ENCODE assay signal across 22 cellular contexts in the genomic region with DNA sequence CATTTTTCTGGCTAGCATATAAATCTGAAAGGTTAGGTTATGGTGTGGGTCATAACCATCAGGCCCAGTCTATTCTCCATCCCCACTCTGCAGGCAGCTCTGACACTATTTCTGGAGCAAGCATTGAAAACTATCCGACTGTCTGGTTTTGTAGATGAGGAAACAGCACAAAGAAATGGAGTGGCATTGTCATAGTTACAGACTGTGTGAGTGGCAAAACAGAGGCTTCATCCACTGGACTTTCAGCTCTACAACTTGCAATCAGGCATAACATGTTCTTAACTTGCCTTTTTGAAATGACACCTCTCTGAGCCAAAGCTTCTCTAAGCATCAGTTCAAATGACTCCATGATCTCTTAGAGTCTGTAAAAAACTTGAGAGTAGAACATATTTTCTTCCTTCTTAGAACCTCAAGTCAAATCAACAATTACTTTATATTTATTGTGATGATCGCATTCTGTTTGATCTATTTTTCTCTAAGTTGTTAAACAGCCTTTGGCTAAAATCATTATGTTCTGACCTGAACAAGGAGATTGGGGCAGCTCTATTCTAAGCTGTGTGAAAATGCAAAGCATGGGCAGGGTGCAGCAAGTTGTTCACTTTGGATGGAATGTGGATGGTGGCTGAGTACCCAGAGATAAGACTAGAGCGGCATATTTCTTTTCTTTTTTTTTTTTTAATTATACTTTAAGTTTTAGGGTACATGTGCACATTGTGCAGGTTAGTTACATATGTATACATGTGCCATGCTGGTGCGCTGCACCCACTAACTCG.
A peak's percentile ranks its signal among the peaks of the same experiment; 100 is the strongest.
DNase-seq lines count a peak whose midpoint lies in the region; ATAC-seq, FAIRE-seq and TF ChIP-seq lines count a peak whose summit lies in the region.
"Had no signal": no experiment of that assay in that cellular context is flagged by ENCODE, and none has a peak within 500 bp of the region (broad histone marks: within the 10 kb centered on the region; RNA-seq: fewer than 3 reads in every experiment).

No MANE protein-coding gene starts in this region.

- H3K4me3 ChIP-seq in hepatocyte = no peak overlapping the region
- H3K4me3 ChIP-seq: SJCRH30 had no signal

- H3K27me3 ChIP-seq in hepatocyte = no peaks in the 10 kb centered on the region
- H3K27me3 ChIP-seq: BE2C, SJCRH30 had no signal

- TF ChIP-seq CTCF in hepatocyte (IDR thresholded peaks at IDR 0.05; ENCODE audit: poor library complexity) = no peak

- no peak overlapping the region for H3K4me2 ChIP-seq in hepatocyte
- H3K4me2 ChIP-seq: KMS-11 had no signal

- peak; percentile 17 for DNase-seq in NCI-H2029 (lab: John Stamatoyannopoulos, UW)
- no peak for DNase-seq in NCI-H2029 treated with DMSO at 0.1 percent for 48 hours (lab: John Stamatoyannopoulos, UW)
- peak; percentile 84 for DNase-seq in NCI-H187 treated with DMSO at 0.1 percent for 48 hours (lab: John Stamatoyannopoulos, UW)
- DNase-seq in hepatocyte (ENCODE audit: low spot score) = no peak
- no peak for DNase-seq in urothelium cell line (ENCODE audit: low spot score)
- DNase-seq: 8988T; ACHN; BE2C; CD8-positive, alpha-beta memory T cell; DMS 273 treated with DMSO at 0.1 percent for 48 hours; MM.1S; NCI-H2171; NCI-H226; NCI-H524; NCI-H774; SJCRH30 had no signal

- no peak for FAIRE-seq in urothelium cell line (lab: Jason Lieb, UNC)
- FAIRE-seq: RCC 7860 had no signal

- H3K4me1 ChIP-seq in hepatocyte (ENCODE audit: insufficient read depth) = peaks cover 9% of the 10 kb centered on the region
- H3K4me1 ChIP-seq: BE2C, SJCRH30 had no signal

- no peak overlapping the region for H2AFZ ChIP-seq in hepatocyte

- H3K9me3 ChIP-seq in hepatocyte (ENCODE audit: low read depth) = no peaks in the 10 kb centered on the region
- H3K9me3 ChIP-seq: BE2C, SJCRH30 had no signal

- H3K27ac ChIP-seq in hepatocyte (peak overlapping the region; percentile 33), temporal lobe (ENCODE audit: low read depth, low read length) (peak overlapping the region; percentile 25)
- H3K27ac ChIP-seq: KMS-11, SJCRH30 had no signal

- peaks cover 5% of the 10 kb centered on the region for H4K20me1 ChIP-seq in hepatocyte (ENCODE audit: insufficient read depth, poor library complexity, severe bottlenecking)

- H3K79me2 ChIP-seq in hepatocyte = peaks cover 5% of the 10 kb centered on the region

- WGBS in hepatocyte (ENCODE audit: low lambda C conversion rate, missing lambda C conversion rate) = 96% methylated on average over 4 of the region's 5 CpGs

- no peaks in the 10 kb centered on the region for H3K9me2 ChIP-seq in hepatocyte (replicated peaks; ENCODE audit: insufficient read depth)

- no peaks in the 10 kb centered on the region for H3K36me3 ChIP-seq in hepatocyte (replicated peaks; ENCODE audit: insufficient read depth, low read depth)
- H3K36me3 ChIP-seq: BE2C had no signal

- ATAC-seq in GM18873 (IDR thresholded peaks at IDR 0.05; ENCODE audit: low FRiP score, unreplicated experiment) = no peak
- ATAC-seq: HCT116, SK-N-SH treated with all-trans-retinoic acid at 6 μM for 48 hours had no signal

Comparison
In these comparisons a context has a peak if more than half of its experiments do, and no peak if none do; other contexts are left out.
1. DNase-seq: peak in NCI-H2029 (single experiment) and NCI-H187 treated with DMSO at 0.1 percent for 48 hours (single experiment); none in NCI-H2029 treated with DMSO at 0.1 percent for 48 hours (single experiment), hepatocyte (single experiment) and urothelium cell line (single experiment).